Comparison of ENCODE assay signal across 1 cellular context in genomic region chr18:23502516-23503037, GRCh38.
TF ChIP-seq lines count a peak whose summit lies in the region.

No MANE protein-coding gene starts in this region.

TF ChIP-seq in HCT116, 20 proteins besides CTCF, POLR2A, EP300 and RAD21 (continued from another document):
- TF ChIP-seq REST (IDR thresholded peaks at IDR 0.05; ENCODE audit: low read depth) (no peak), JUND (IDR thresholded peaks at IDR 0.05) (no peak), ELF1 (IDR thresholded peaks at IDR 0.05; ENCODE audit: borderline replicate concordance, low read depth) (no peak), SP1 (IDR thresholded peaks at IDR 0.05; ENCODE audit: low read depth) (no peak), CBX3 (IDR thresholded peaks at IDR 0.05; ENCODE audit: low read depth) (no peak), SRF (IDR thresholded peaks at IDR 0.05; ENCODE audit: low read depth) (no peak), EZH2phosphoT487 (IDR thresholded peaks at IDR 0.05; ENCODE audit: borderline replicate concordance) (no peak), EGR1 (IDR thresholded peaks at IDR 0.05; ENCODE audit: low read depth) (no peak)
